In the genomic region with DNA sequence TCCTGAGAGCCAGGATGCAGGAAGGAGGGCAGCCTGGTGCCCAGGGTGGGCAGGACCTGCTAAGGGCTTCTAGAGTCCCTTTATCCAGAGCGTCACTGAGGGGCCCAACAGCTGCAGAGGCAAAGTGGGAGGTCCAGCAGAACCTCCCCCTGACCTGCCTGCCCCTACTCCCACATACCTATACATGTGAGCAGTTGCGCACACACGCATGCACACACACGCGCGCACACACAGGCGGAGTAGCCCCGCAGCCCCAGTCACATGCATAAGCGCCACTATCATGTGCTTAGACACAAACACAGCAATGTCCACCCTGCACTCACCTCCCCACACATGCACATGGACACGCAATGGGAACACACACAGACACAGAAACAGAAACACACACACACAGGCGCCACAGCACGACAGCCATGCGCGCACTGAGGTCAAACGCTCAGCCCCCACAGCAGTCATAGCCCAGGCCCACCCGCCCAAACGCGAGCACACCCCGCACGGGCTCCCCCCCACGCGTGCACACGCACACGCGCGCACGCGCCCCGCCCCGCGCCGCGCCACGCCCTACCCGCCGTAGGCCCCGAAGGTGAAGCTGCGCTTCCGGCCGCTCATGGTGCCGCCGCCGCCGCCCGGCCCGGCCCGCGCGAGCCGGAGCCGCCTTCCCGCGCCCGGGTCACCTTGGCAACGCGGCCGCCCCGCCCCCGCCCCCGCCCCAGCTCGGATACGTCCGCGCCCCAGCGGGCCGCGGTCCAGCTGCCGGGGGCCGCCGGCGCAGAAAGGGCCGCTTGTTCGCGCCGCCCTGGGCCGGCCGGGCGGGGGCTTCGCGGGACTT, we compare ENCODE assay signal across 1 cellular context.
A peak's percentile ranks its signal among the peaks of the same experiment; 100 is the strongest.
TF ChIP-seq lines count a peak whose summit lies in the region.

No MANE protein-coding gene starts in this region.

TF ChIP-seq in H1, 55 proteins besides CTCF, POLR2A, EP300 and RAD21:
- TF ChIP-seq CEBPB (IDR thresholded peaks at IDR 0.05; ENCODE audit: low read depth, low read length) (no peak), SUZ12 (IDR thresholded peaks at IDR 0.05; ENCODE audit: low read length) (no peak), BACH1 (IDR thresholded peaks at IDR 0.05; ENCODE audit: low read length) (peak; percentile 51; the same call in 1 of the 2 replicates), CHD1 (IDR thresholded peaks at IDR 0.05; ENCODE audit: low read depth, low read length) (no peak), KDM1A (IDR thresholded peaks at IDR 0.05; ENCODE audit: borderline replicate concordance, low read length) (no peak), TEAD4 (IDR thresholded peaks at IDR 0.05; ENCODE audit: low read depth, low read length) (0 out of 2 replicates have a peak, but pooled peaks have one; percentile 5), EGR1 (IDR thresholded peaks at IDR 0.05; ENCODE audit: borderline replicate concordance, low read depth, low read length) (peak; percentile 66; the same call in 1 of the 2 replicates), CBX5 (IDR thresholded peaks at IDR 0.05; ENCODE audit: low read depth, low read length) (no peak), POLR2AphosphoS5 (IDR thresholded peaks at IDR 0.05; ENCODE audit: low read depth, low read length) (no peak), SIX5 (IDR thresholded peaks at IDR 0.05; ENCODE audit: low read depth, low read length) (no peak), KDM4A (IDR thresholded peaks at IDR 0.05; ENCODE audit: low read depth, low read length, severe bottlenecking) (no peak)
- TF ChIP-seq, protein P1, sequence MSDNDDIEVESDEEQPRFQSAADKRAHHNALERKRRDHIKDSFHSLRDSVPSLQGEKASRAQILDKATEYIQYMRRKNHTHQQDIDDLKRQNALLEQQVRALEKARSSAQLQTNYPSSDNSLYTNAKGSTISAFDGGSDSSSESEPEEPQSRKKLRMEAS (IDR thresholded peaks at IDR 0.05): 0 out of 2 replicates have a peak, but pooled peaks have one; percentile 9
